29 cellular contexts compared by ENCODE assay signal in genomic region chr6:22521035-22521434, GRCh38. TPM values are rescaled to one million over a fixed set of nuclear protein-coding genes. Genes with fewer than 3 reads are reported as not detected.
DNase-seq lines count a peak whose midpoint lies in the region; ATAC-seq and TF ChIP-seq lines count a peak whose summit lies in the region.
"Had no signal": no experiment of that assay in that cellular context is flagged by ENCODE, and none has a peak within 500 bp of the region (broad histone marks: within the 10 kb centered on the region; RNA-seq: fewer than 3 reads in every experiment).

No MANE protein-coding gene starts in this region.

- peak; percentile 95 for DNase-seq in LNCaP clone FGC (ENCODE audit: low read depth)
- peak; percentile 5 for DNase-seq in PC-3
- no peak for DNase-seq in trophoblast cell
- no peak for DNase-seq in T-cell
- DNase-seq in DMS 273 (lab: John Stamatoyannopoulos, UW; ENCODE audit: unreplicated experiment), result no peak
- DNase-seq in activated CD4-positive, alpha-beta memory T cell treated with anti-CD3 and anti-CD28 coated beads for 36 hours, result no peak
- no peak for DNase-seq in smooth muscle cell (lab: John Stamatoyannopoulos, UW; ENCODE audit: unreplicated experiment)
- DNase-seq: 8988T; ACHN; BE2C; C1 segment of cervical spinal cord; Caco-2; Calu3; CD4-positive, alpha-beta T cell; CD8-positive, alpha-beta T cell; DMS 273 treated with DMSO at 0.1 percent for 48 hours; DMS153; DMS53; DMS79; DND-41; EL; GDM1 had no signal

- no peaks in the 10 kb centered on the region for H3K36me3 ChIP-seq in PC-3 (ENCODE audit: low read depth, low read length)
- H3K36me3 ChIP-seq in trophoblast cell (ENCODE audit: control insufficient read depth in 1 of 2, insufficient read depth in 2 of 2, low read length in 2 of 2), result no peaks in the 10 kb centered on the region
- H3K36me3 ChIP-seq in smooth muscle cell (ENCODE audit: low read depth), result no peaks in the 10 kb centered on the region
- H3K36me3 ChIP-seq: BE2C, BLaER1 had no signal

- H3K4me3 ChIP-seq in LNCaP clone FGC (ENCODE audit: low read depth, low read length) (no peak overlapping the region), PC-3 (ENCODE audit: low read length) (no peak overlapping the region), trophoblast cell (ENCODE audit: low read depth, low read length) (no peak overlapping the region), smooth muscle cell (no peak overlapping the region)
- H3K4me3 ChIP-seq: BLaER1, GM12878 had no signal

- ATAC-seq in PC-3, result peak; percentile 74
- ATAC-seq in T-cell (replicated peaks in 1 of 4), result no peak
- ATAC-seq: CD8-positive, alpha-beta T cell; GM12878 had no signal

- H3K9me3 ChIP-seq in PC-3 (ENCODE audit: low read length) (no peaks in the 10 kb centered on the region), trophoblast cell (ENCODE audit: insufficient read depth, low read depth, low read length) (no peaks in the 10 kb centered on the region), smooth muscle cell (replicated peaks; ENCODE audit: low read depth) (no peaks in the 10 kb centered on the region)
- H3K9me3 ChIP-seq: BE2C, BLaER1, Caco-2 had no signal

- no peaks in the 10 kb centered on the region for H3K9me2 ChIP-seq in PC-3 (replicated peaks; ENCODE audit: low read length)

- H4K8ac ChIP-seq in trophoblast cell (ENCODE audit: low read depth, low read length), result no peak overlapping the region

- H3K9me3 Mint-ChIP-seq in T-cell, result peaks cover 0 to 15% (median 0%) of the 10 kb centered on the region in 3 donors
- peaks cover 12% of the 10 kb centered on the region for H3K9me3 Mint-ChIP-seq in activated CD4-positive, alpha-beta memory T cell treated with anti-CD3 and anti-CD28 coated beads for 36 hours
- H3K9me3 Mint-ChIP-seq: CD4-positive, alpha-beta T cell had no signal

- BruUV-seq in PC-3 (replicated peaks; lab: Mats Ljungman, UMichigan), result no TSS peak

- H3K4me2 ChIP-seq in PC-3 (ENCODE audit: low read length), result no peak overlapping the region
- H3K4me2 ChIP-seq in trophoblast cell (ENCODE audit: low read length), result no peak overlapping the region
- no peak overlapping the region for H3K4me2 ChIP-seq in smooth muscle cell
- H3K4me2 ChIP-seq: BLaER1 had no signal

- H3K4ac ChIP-seq in trophoblast cell (ENCODE audit: low read depth, low read length), result no peak overlapping the region

- H2AFZ ChIP-seq in PC-3 (ENCODE audit: low read length) (no peak overlapping the region), trophoblast cell (ENCODE audit: insufficient read depth, low read length, poor library complexity) (no peak overlapping the region), smooth muscle cell (ENCODE audit: low read depth) (no peak overlapping the region)

- H3K4me1 Mint-ChIP-seq in T-cell, result no peaks in the 10 kb centered on the region
- no peaks in the 10 kb centered on the region for H3K4me1 Mint-ChIP-seq in activated CD4-positive, alpha-beta memory T cell treated with anti-CD3 and anti-CD28 coated beads for 36 hours (ENCODE audit: low read depth)

- no peak overlapping the region for H3K18ac ChIP-seq in trophoblast cell (ENCODE audit: low read length)

- H3K23ac ChIP-seq in trophoblast cell (ENCODE audit: low read length), result no peak overlapping the region

- H4K91ac ChIP-seq in trophoblast cell (ENCODE audit: low read depth, low read length), result no peak overlapping the region

- no peak overlapping the region for H2BK5ac ChIP-seq in trophoblast cell (ENCODE audit: low read depth, low read length, poor library complexity)

- POLR2A ChIA-PET in PC-3 (lab: Charles Lee; ENCODE audit: unreplicated experiment), result interaction anchor here (0.6 kb wide), 1 partner anchor 795 kb away, joined by 4 read pairs; no protein-coding TSS in a partner anchor
- POLR2A ChIA-PET in T-cell (lab: Charles Lee), result no interaction called here
- POLR2A ChIA-PET in activated CD4-positive, alpha-beta memory T cell treated with anti-CD3 and anti-CD28 coated beads for 36 hours (lab: Charles Lee), result no interaction called here

- no peak overlapping the region for H3K4me3 Mint-ChIP-seq in T-cell
- H3K4me3 Mint-ChIP-seq in activated CD4-positive, alpha-beta memory T cell treated with anti-CD3 and anti-CD28 coated beads for 36 hours, result no peak overlapping the region
- H3K4me3 Mint-ChIP-seq: CD4-positive, alpha-beta T cell; CD8-positive, alpha-beta T cell had no signal

- H3K79me2 ChIP-seq in PC-3 (ENCODE audit: low read length), result no peaks in the 10 kb centered on the region
- H3K79me2 ChIP-seq in trophoblast cell (ENCODE audit: control insufficient read depth, insufficient read depth, low read length, poor library complexity), result no peaks in the 10 kb centered on the region
- H3K79me2 ChIP-seq in smooth muscle cell (ENCODE audit: low read depth), result no peaks in the 10 kb centered on the region

- H2AK5ac ChIP-seq in trophoblast cell (ENCODE audit: low read length), result no peak overlapping the region

- H3K27me3 ChIP-seq in PC-3 (ENCODE audit: low read length) (no peaks in the 10 kb centered on the region), trophoblast cell (ENCODE audit: insufficient read depth, low read length) (no peaks in the 10 kb centered on the region), smooth muscle cell (ENCODE audit: low read depth) (no peaks in the 10 kb centered on the region)
- H3K27me3 ChIP-seq: BE2C, BLaER1 had no signal

- H3K27ac Mint-ChIP-seq in T-cell, result no peak overlapping the region
- H3K27ac Mint-ChIP-seq in activated CD4-positive, alpha-beta memory T cell treated with anti-CD3 and anti-CD28 coated beads for 36 hours, result no peak overlapping the region
- H3K27ac Mint-ChIP-seq: CD4-positive, alpha-beta T cell; CD8-positive, alpha-beta T cell had no signal

- H2BK120ac ChIP-seq in trophoblast cell (ENCODE audit: insufficient read depth, low read length, poor library complexity), result no peak overlapping the region

- H3K4me1 ChIP-seq in PC-3 (ENCODE audit: insufficient read depth, low read length), result 0 out of 2 replicates have a peak, but pooled peaks cover 2% of the 10 kb centered on the region
- H3K4me1 ChIP-seq in trophoblast cell (ENCODE audit: control insufficient read depth in 1 of 2, insufficient read depth in 2 of 2, low read length in 2 of 2), result no peaks in the 10 kb centered on the region
- no peaks in the 10 kb centered on the region for H3K4me1 ChIP-seq in smooth muscle cell (ENCODE audit: low read depth)
- H3K4me1 ChIP-seq: BE2C, BLaER1, Caco-2 had no signal

- H2BK12ac ChIP-seq in trophoblast cell (ENCODE audit: low read length), result peak overlapping the region; percentile 71

- no peaks in the 10 kb centered on the region for H3K36me3 Mint-ChIP-seq in T-cell
- H3K36me3 Mint-ChIP-seq in activated CD4-positive, alpha-beta memory T cell treated with anti-CD3 and anti-CD28 coated beads for 36 hours, result no peaks in the 10 kb centered on the region
- H3K36me3 Mint-ChIP-seq: CD8-positive, alpha-beta T cell had no signal

- H3K27me3 Mint-ChIP-seq in T-cell, result no peaks in the 10 kb centered on the region
- no peaks in the 10 kb centered on the region for H3K27me3 Mint-ChIP-seq in activated CD4-positive, alpha-beta memory T cell treated with anti-CD3 and anti-CD28 coated beads for 36 hours
- H3K27me3 Mint-ChIP-seq: CD4-positive, alpha-beta T cell had no signal

- CTCF ChIA-PET in PC-3 (lab: Charles Lee) (no interaction called here), T-cell (lab: Charles Lee) (no interaction called here)
- CTCF ChIA-PET in activated CD4-positive, alpha-beta memory T cell treated with anti-CD3 and anti-CD28 coated beads for 36 hours (lab: Charles Lee), result no interaction called here

- no peak overlapping the region for H3K9ac ChIP-seq in PC-3 (ENCODE audit: low read length)
- no peak overlapping the region for H3K9ac ChIP-seq in trophoblast cell (ENCODE audit: low read length)
- no peak overlapping the region for H3K9ac ChIP-seq in smooth muscle cell (ENCODE audit: low read depth)
- H3K9ac ChIP-seq: BLaER1 had no signal

- TF ChIP-seq CTCF in 22Rv1 (IDR thresholded peaks at IDR 0.05) (no peak), LNCaP clone FGC (IDR thresholded peaks at IDR 0.05; ENCODE audit: control insufficient read depth, extremely low read depth, insufficient read depth) (no peak), PC-3 (conservative IDR thresholded peaks at IDR 0.05; ENCODE audit: low read depth, low read length) (no peak), smooth muscle cell (IDR thresholded peaks at IDR 0.05; ENCODE audit: borderline replicate concordance, insufficient read depth, poor library complexity, severe bottlenecking) (no peak)

- H3K79me1 ChIP-seq in trophoblast cell (ENCODE audit: low read length), result no peaks in the 10 kb centered on the region

- H3K14ac ChIP-seq in trophoblast cell (ENCODE audit: low read length), result no peak overlapping the region

- intact Hi-C loops in PC-3 (cut with micrococcal nuclease), result no loop called here
- intact Hi-C loops in activated CD4-positive, alpha-beta memory T cell treated with anti-CD3 and anti-CD28 coated beads for 36 hours (cut with micrococcal nuclease), result no loop called here

- H3K27ac ChIP-seq in 22Rv1 (peak overlapping the region; percentile 54), PC-3 (ENCODE audit: low read length) (no peak overlapping the region), trophoblast cell (ENCODE audit: low read depth, low read length) (no peak overlapping the region), smooth muscle cell (ENCODE audit: low read depth) (no peak overlapping the region)
- H3K27ac ChIP-seq: BLaER1 had no signal

- no CpG with 5 or more reads among the region's 4 CpGs for WGBS in trophoblast cell (ENCODE audit: extremely low coverage, insufficient coverage, insufficient read length)
- WGBS in smooth muscle cell (ENCODE audit: low lambda C conversion rate), result 92% methylated on average over 4 of the region's 4 CpGs

- H4K20me1 ChIP-seq in PC-3 (ENCODE audit: low read length), result no peaks in the 10 kb centered on the region
- no peaks in the 10 kb centered on the region for H4K20me1 ChIP-seq in smooth muscle cell (ENCODE audit: low read depth)
- H4K20me1 ChIP-seq: BLaER1 had no signal

- H4K12ac ChIP-seq in trophoblast cell (ENCODE audit: low read depth, low read length), result no peak overlapping the region

- H3F3A ChIP-seq in PC-3 (ENCODE audit: low read length, unreplicated experiment), result no peaks in the 10 kb centered on the region
- no peaks in the 10 kb centered on the region for H3F3A ChIP-seq in smooth muscle cell (ENCODE audit: low read depth)

RNA-seq across cellular contexts. Expression of gene HDGFL1, which starts 48.3 kb away (rescaled TPM):
- not detected in 2 replicates for total RNA-seq in PC-3 (2014; rRNA removed)
- polyA plus RNA-seq in trophoblast cell (2013), result not detected in 2 replicates
- total RNA-seq in T-cell, result not detected
- total RNA-seq in activated CD4-positive, alpha-beta memory T cell treated with anti-CD3 and anti-CD28 coated beads for 36 hours, result not detected
- not detected in 2 replicates for total RNA-seq in smooth muscle cell
- polyA plus RNA-seq in smooth muscle cell, result not detected in 2 replicates
- total RNA-seq: A673; Caco-2; Calu3; CD4-positive, alpha-beta T cell; CD8-positive, alpha-beta T cell; Daoy; G401 had no signal
- polyA plus RNA-seq: AG04450 had no signal

Comparison
In these comparisons a context has a peak if more than half of its experiments do, and no peak if none do; other contexts are left out.
1. DNase-seq: peak in LNCaP clone FGC (single experiment) and PC-3 (single experiment); none in trophoblast cell (0 of 2), T-cell (0 of 34), DMS 273 (single experiment), activated CD4-positive, alpha-beta memory T cell treated with anti-CD3 and anti-CD28 coated beads for 36 hours (single experiment) and smooth muscle cell (single experiment).